Comparison of ENCODE assay signal across 8 cellular contexts in the genomic region with DNA sequence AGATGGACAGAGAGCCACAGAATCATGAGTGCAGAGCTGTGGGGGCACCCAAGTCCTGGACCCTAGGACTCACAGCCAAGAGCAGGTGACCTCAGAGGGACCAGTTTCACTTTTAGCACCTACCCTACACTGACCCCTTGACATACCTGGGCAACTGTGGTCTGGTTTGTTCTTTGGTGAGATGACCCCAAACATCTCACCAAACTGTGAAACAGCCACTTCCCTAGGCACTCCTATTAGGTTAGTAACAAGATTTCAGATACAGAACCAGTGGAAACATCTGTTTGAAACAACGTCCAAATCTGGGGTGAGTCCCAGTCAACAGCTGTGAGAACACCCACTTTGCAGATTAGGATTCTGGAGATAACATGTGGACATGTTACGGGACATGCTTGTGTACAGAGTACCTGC. TPM values are rescaled to one million over a fixed set of nuclear protein-coding genes. Genes with fewer than 3 reads are reported as not detected.
A peak's percentile ranks its signal among the peaks of the same experiment; 100 is the strongest.
DNase-seq lines count a peak whose midpoint lies in the region; ATAC-seq and TF ChIP-seq lines count a peak whose summit lies in the region.
"Had no signal": no experiment of that assay in that cellular context is flagged by ENCODE, and none has a peak within 500 bp of the region (broad histone marks: within the 10 kb centered on the region; RNA-seq: fewer than 3 reads in every experiment).

No MANE protein-coding gene starts in this region.

- H3K27me3 Mint-ChIP-seq in IgD-negative memory B cell (no peaks in the 10 kb centered on the region), immature natural killer cell (ENCODE audit: low read depth in 3 of 3) (peaks cover 38 to 63% (median 60%) of the 10 kb centered on the region in 3 donors)
- no peaks in the 10 kb centered on the region for H3K27me3 Mint-ChIP-seq in activated CD8-positive, alpha-beta T cell treated with anti-CD3 and anti-CD28 coated beads for 36 hours

- DNase-seq in activated CD8-positive, alpha-beta T cell treated with anti-CD3 and anti-CD28 coated beads for 36 hours = no peak
- DNase-seq in immature natural killer cell = peak; percentile 51 to 63 (median 61)
- DNase-seq in COLO668 (lab: John Stamatoyannopoulos, UW; ENCODE audit: unreplicated experiment) = no peak

- ATAC-seq in activated CD8-positive, alpha-beta T cell treated with anti-CD3 and anti-CD28 coated beads for 36 hours = no peak
- ATAC-seq in HG02610 (IDR thresholded peaks at IDR 0.05; ENCODE audit: unreplicated experiment) (no peak), GM21529 (IDR thresholded peaks at IDR 0.05; ENCODE audit: unreplicated experiment) (no peak)

- peaks cover 4 to 43% (median 17%) of the 10 kb centered on the region in 5 donors for H3K36me3 ChIP-seq in subcutaneous abdominal adipose tissue (ENCODE audit: control insufficient read depth in 5 of 5, insufficient read depth in 5 of 5, low read length in 5 of 5)

- H3K9me3 Mint-ChIP-seq in IgD-negative memory B cell (peaks cover 0 to 2% (median 0%) of the 10 kb centered on the region in 3 donors), immature natural killer cell (peaks cover 0 to 4% (median 0%) of the 10 kb centered on the region in 6 donors)
- no peaks in the 10 kb centered on the region for H3K9me3 Mint-ChIP-seq in activated CD8-positive, alpha-beta T cell treated with anti-CD3 and anti-CD28 coated beads for 36 hours

- H3K27me3 ChIP-seq in subcutaneous abdominal adipose tissue (ENCODE audit: control insufficient read depth in 5 of 5, insufficient read depth in 4 of 5, low read length in 5 of 5) = no peaks in the 10 kb centered on the region
- H3K27me3 ChIP-seq: brain microvascular endothelial cell had no signal

- intact Hi-C loops in activated CD8-positive, alpha-beta T cell treated with anti-CD3 and anti-CD28 coated beads for 36 hours (cut with micrococcal nuclease) = loop anchor here (2.0 to 10.0 kb wide), 3 partner anchors 254 to 282 kb away; no protein-coding TSS in a partner anchor

- peak overlapping the region in 2 of 5 donors; percentile 82 to 85 for H3K4me3 ChIP-seq in subcutaneous abdominal adipose tissue (ENCODE audit: low read depth in 1 of 5, low read length in 5 of 5)

- no peaks in the 10 kb centered on the region for H3K9me3 ChIP-seq in subcutaneous abdominal adipose tissue (ENCODE audit: control insufficient read depth in 5 of 5, low read length in 5 of 5)

- peak overlapping the region; percentile 98 for H3K27ac ChIP-seq in subcutaneous abdominal adipose tissue (ENCODE audit: low read depth, low read length)
- H3K27ac ChIP-seq: brain microvascular endothelial cell had no signal

- peaks cover 5% of the 10 kb centered on the region for H3K36me3 Mint-ChIP-seq in IgD-negative memory B cell
- H3K36me3 Mint-ChIP-seq in activated CD8-positive, alpha-beta T cell treated with anti-CD3 and anti-CD28 coated beads for 36 hours (ENCODE audit: low read depth) = peaks cover 35% of the 10 kb centered on the region
- peaks cover 22 to 37% (median 25%) of the 10 kb centered on the region in 3 donors for H3K36me3 Mint-ChIP-seq in immature natural killer cell

- POLR2A ChIA-PET in activated CD8-positive, alpha-beta T cell treated with anti-CD3 and anti-CD28 coated beads for 36 hours (lab: Charles Lee) = interaction anchor here (0.5 to 14.1 kb wide), 16 partner anchors 10 to 313 kb away, joined by 3 to 549 read pairs (median 4); no protein-coding TSS in a partner anchor

- H3K9ac ChIP-seq in subcutaneous abdominal adipose tissue (ENCODE audit: low read length in 5 of 5) = peak overlapping the region in 4 of 5 donors; percentile 70 to 89 (median 84)

- H3K4me1 Mint-ChIP-seq in IgD-negative memory B cell (peaks cover 23 to 42% (median 27%) of the 10 kb centered on the region in 3 donors), immature natural killer cell (peaks cover 24 to 30% of the 10 kb centered on the region in 2 donors)
- H3K4me1 Mint-ChIP-seq in activated CD8-positive, alpha-beta T cell treated with anti-CD3 and anti-CD28 coated beads for 36 hours (ENCODE audit: low read depth) = peaks cover 26% of the 10 kb centered on the region

- H3K4me3 Mint-ChIP-seq in IgD-negative memory B cell (peak overlapping the region; percentile 65 to 97 (median 94)), immature natural killer cell (peak overlapping the region; percentile 88 to 99 (median 90))
- H3K4me3 Mint-ChIP-seq in activated CD8-positive, alpha-beta T cell treated with anti-CD3 and anti-CD28 coated beads for 36 hours = peak overlapping the region; percentile 94

- H3K4me1 ChIP-seq in subcutaneous abdominal adipose tissue (ENCODE audit: control insufficient read depth in 5 of 5, insufficient read depth in 5 of 5, low read length in 5 of 5) = peaks cover 6 to 50% (median 37%) of the 10 kb centered on the region in 5 donors

- no peak for TF ChIP-seq CTCF in activated CD8-positive, alpha-beta T cell treated with anti-CD3 and anti-CD28 coated beads for 36 hours (IDR thresholded peaks at IDR 0.05)

- H3K27ac Mint-ChIP-seq in IgD-negative memory B cell (peak overlapping the region; percentile 82 to 98 (median 95)), immature natural killer cell (peak overlapping the region; percentile 94 to 97 (median 96))
- H3K27ac Mint-ChIP-seq in activated CD8-positive, alpha-beta T cell treated with anti-CD3 and anti-CD28 coated beads for 36 hours = peak overlapping the region; percentile 90

- CTCF ChIA-PET in activated CD8-positive, alpha-beta T cell treated with anti-CD3 and anti-CD28 coated beads for 36 hours (lab: Charles Lee) = interaction anchor here (0.6 to 19.3 kb wide), 59 partner anchors 8 to 412 kb away, joined by 3 to 647 read pairs (median 5); no protein-coding TSS in a partner anchor

RNA-seq across cellular contexts. Expression of a gene that starts 1.9 kb away (rescaled TPM):
- polyA plus RNA-seq in IgD-negative memory B cell (249 TPM), immature natural killer cell (100 to 1,000 TPM; 166 to 431 (median 274) TPM)
- 100 to 1,000 TPM; 102 to 106 TPM for total RNA-seq in activated CD8-positive, alpha-beta T cell treated with anti-CD3 and anti-CD28 coated beads for 36 hours

Comparison
In these comparisons a context has a peak if more than half of its experiments do, and no peak if none do; other contexts are left out.
1. DNase-seq: peak in immature natural killer cell (3 of 3); none in activated CD8-positive, alpha-beta T cell treated with anti-CD3 and anti-CD28 coated beads for 36 hours (single experiment) and COLO668 (single experiment).
2. Peak in every context shown above with its lines, with median percentiles within 50 percentile points of each other: H3K27ac Mint-ChIP-seq and H3K4me3 Mint-ChIP-seq.